Comparison of ENCODE assay signal across 8 cellular contexts in genomic region chr15:42273099-42273899, GRCh38. TPM values are rescaled to one million over a fixed set of nuclear protein-coding genes. Genes with fewer than 3 reads are reported as not detected.
DNase-seq lines count a peak whose midpoint lies in the region; ATAC-seq and TF ChIP-seq lines count a peak whose summit lies in the region.

Gene GANC (plus strand): TSS chr15:42273201. CDS start chr15:42274482, 1,281 bp downstream.
A gene with protein sequence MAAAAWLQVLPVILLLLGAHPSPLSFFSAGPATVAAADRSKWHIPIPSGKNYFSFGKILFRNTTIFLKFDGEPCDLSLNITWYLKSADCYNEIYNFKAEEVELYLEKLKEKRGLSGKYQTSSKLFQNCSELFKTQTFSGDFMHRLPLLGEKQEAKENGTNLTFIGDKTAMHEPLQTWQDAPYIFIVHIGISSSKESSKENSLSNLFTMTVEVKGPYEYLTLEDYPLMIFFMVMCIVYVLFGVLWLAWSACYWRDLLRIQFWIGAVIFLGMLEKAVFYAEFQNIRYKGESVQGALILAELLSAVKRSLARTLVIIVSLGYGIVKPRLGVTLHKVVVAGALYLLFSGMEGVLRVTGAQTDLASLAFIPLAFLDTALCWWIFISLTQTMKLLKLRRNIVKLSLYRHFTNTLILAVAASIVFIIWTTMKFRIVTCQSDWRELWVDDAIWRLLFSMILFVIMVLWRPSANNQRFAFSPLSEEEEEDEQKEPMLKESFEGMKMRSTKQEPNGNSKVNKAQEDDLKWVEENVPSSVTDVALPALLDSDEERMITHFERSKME (minus strand): TSS chr15:42273433. CDS start chr15:42273398, 35 bp downstream.

- peak; percentile 29 to 96 (median 72) for TF ChIP-seq POLR2A in upper lobe of left lung (IDR thresholded peaks at IDR 0.05)

- TF ChIP-seq CTCF in GM13976 (IDR thresholded peaks at IDR 0.05; ENCODE audit: borderline replicate concordance, control extremely low read depth, extremely low read depth, insufficient read depth, missing control alignments) (no peak), heart right ventricle (IDR thresholded peaks at IDR 0.05) (peak in 1 of 9 donors; percentile 24), upper lobe of left lung (IDR thresholded peaks at IDR 0.05) (peak in 2 of 6 experiments; percentile 7 to 16)

- H3K27me3 ChIP-seq in heart right ventricle (no peaks in the 10 kb centered on the region), upper lobe of left lung (no peaks in the 10 kb centered on the region)

- WGBS in heart right ventricle, 2 donors = 0 to 1% methylated on average over 47 of the region's 47 CpGs
- 0% methylated on average over 26 to 45 of the region's 47 CpGs for WGBS in upper lobe of left lung, 2 donors

- H3K36me3 ChIP-seq in heart right ventricle (peaks cover 0 to 38% (median under 1%) of the 10 kb centered on the region in 9 donors), upper lobe of left lung (peaks cover 0 to 11% (median under 1%) of the 10 kb centered on the region in 4 donors)

- peak; percentile 92 for DNase-seq in GM13976 (ENCODE audit: low spot score)
- peak; percentile 93 for DNase-seq in NCI-H146 treated with DMSO at 0.1 percent for 48 hours (lab: John Stamatoyannopoulos, UW; ENCODE audit: unreplicated experiment)
- peak; percentile 99 for DNase-seq in amniotic epithelial cell (ENCODE audit: low read depth)
- DNase-seq in heart right ventricle = peak; percentile 95 to 98
- DNase-seq in posterior cingulate gyrus = peak; percentile 97 to 99 (median 98)
- peak; percentile 89 to 98 for DNase-seq in upper lobe of left lung

- peak within 1 kb of the TSS; percentile 59 to 89 (median 74) for H3K4me3 ChIP-seq in heart right ventricle
- H3K4me3 ChIP-seq in upper lobe of left lung = peak within 1 kb of the TSS; percentile 54 to 69 (median 62)

- ATAC-seq in HG02870 (IDR thresholded peaks at IDR 0.05; ENCODE audit: unreplicated experiment) = peak; percentile 92
- ATAC-seq in heart right ventricle = peak; percentile 98 to 99 (median 98)
- peak; percentile 98 to 99 for ATAC-seq in upper lobe of left lung (ENCODE audit: low FRiP score in 2 of 2)

- no peaks in the 10 kb centered on the region for H3K9me3 ChIP-seq in heart right ventricle
- no peaks in the 10 kb centered on the region for H3K9me3 ChIP-seq in upper lobe of left lung

- in situ Hi-C loops in GM13976 (cut with MboI; ENCODE audit: low sequenced_read_pairs, unreplicated experiment) = no loop called here

- H3K27ac ChIP-seq in heart right ventricle (peak within 1 kb of the TSS; percentile 94 to 99 (median 96)), upper lobe of left lung (peak within 1 kb of the TSS; percentile 95 to 99 (median 96))

- intact Hi-C loops in T-helper 1 cell treated with Interleukin-12 subunit alpha and Interleukin-12 subunit beta and Interleukin-4 antibody, amounts not matched to agents 30 ng/mL and 1 ng/mL, for 36 hours (cut with micrococcal nuclease) = loop anchor here (1.0 to 10.0 kb wide), 22 partner anchors 30 to 1552 kb away; partner anchors contain the start of genes CDAN1, CHP1, EHD4 and EXD1
- intact Hi-C loops in heart right ventricle (cut with DNase I) (loop anchor here in 5 of 10 donors (5.0 to 10.0 kb wide), 3 partner anchors 182 to 202 kb away; no protein-coding TSS in a partner anchor), posterior cingulate gyrus (cut with DNase I) (loop anchor here (10.0 kb wide), 2 partner anchors 202 to 1242 kb away; partner anchors contain the start of gene MAP1A)

- H3K4me1 ChIP-seq in heart right ventricle (peaks cover 0 to 63% (median 47%) of the 10 kb centered on the region in 9 donors), upper lobe of left lung (peaks cover 38 to 55% (median 48%) of the 10 kb centered on the region in 4 donors)

- peak; percentile 10 to 85 (median 66) for TF ChIP-seq EP300 in upper lobe of left lung (IDR thresholded peaks at IDR 0.05)

RNA-seq across cellular contexts. Expression of gene GANC, which starts in this region (rescaled TPM):
- 24.3 and 25.4 TPM in 2 replicates for total RNA-seq in T-helper 1 cell treated with Interleukin-12 subunit alpha and Interleukin-12 subunit beta and Interleukin-4 antibody, amounts not matched to agents 30 ng/mL and 1 ng/mL, for 36 hours
- 10 to 100 TPM; 15.4 to 25.8 (median 18.9) TPM for total RNA-seq in heart right ventricle
- polyA plus RNA-seq in heart right ventricle = 1 to 10 TPM; 5.3 to 7.9 TPM
- 100 to 1,000 TPM in 3 of 6 donors, 10 to 100 TPM in 3; 67.3 to 295 (median 99.8) TPM for total RNA-seq in upper lobe of left lung

RNA-seq across cellular contexts. Expression of the second gene that starts in this region (rescaled TPM):
- 44.2 and 47.0 TPM in 2 replicates for total RNA-seq in T-helper 1 cell treated with Interleukin-12 subunit alpha and Interleukin-12 subunit beta and Interleukin-4 antibody, amounts not matched to agents 30 ng/mL and 1 ng/mL, for 36 hours
- total RNA-seq in heart right ventricle (10 to 100 TPM; 17.5 to 25.9 (median 21.3) TPM), upper lobe of left lung (100 to 1,000 TPM in 4 of 6 donors, 10 to 100 TPM in 2; 50.2 to 242 (median 119) TPM)
- polyA plus RNA-seq in heart right ventricle = 10 to 100 TPM; 10.3 to 15.4 TPM

Comparison
In these comparisons a context has a peak if more than half of its experiments do, and no peak if none do; other contexts are left out.
1. Peak in every context shown above with its lines: DNase-seq, ATAC-seq, H3K4me3 ChIP-seq and H3K27ac ChIP-seq.